Comparison of ENCODE assay signal across 22 cellular contexts in the genomic region with DNA sequence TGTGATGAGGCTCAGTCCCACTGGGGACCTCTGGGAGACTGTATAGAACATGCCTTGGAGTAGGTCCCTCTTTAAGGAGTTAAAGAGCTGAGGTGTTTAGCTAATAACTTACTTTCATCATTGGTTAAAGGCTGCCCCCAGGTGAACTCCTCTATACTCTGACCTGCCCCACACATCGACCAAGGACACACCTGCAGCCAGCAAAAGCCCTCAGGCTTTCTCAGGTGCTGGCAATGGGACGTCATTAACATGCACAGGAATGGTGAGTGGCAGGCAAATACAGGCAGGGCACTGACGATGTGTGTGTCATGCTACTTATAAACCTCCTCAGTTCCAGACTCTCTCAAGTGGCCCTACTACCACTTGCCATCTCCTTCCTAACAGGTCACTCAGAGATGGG.
DNase-seq lines count a peak whose midpoint lies in the region; ATAC-seq and TF ChIP-seq lines count a peak whose summit lies in the region.
"Had no signal": no experiment of that assay in that cellular context is flagged by ENCODE, and none has a peak within 500 bp of the region (broad histone marks: within the 10 kb centered on the region; RNA-seq: fewer than 3 reads in every experiment).

No MANE protein-coding gene starts in this region.

- H3K36me3 Mint-ChIP-seq in GM23338 (ENCODE audit: low read depth) = 0 out of 3 replicates have a peak, but pooled peaks cover under 1% of the 10 kb centered on the region
- H3K36me3 Mint-ChIP-seq in WTC11 = no peaks in the 10 kb centered on the region
- no peaks in the 10 kb centered on the region for H3K36me3 Mint-ChIP-seq in type B pancreatic cell
- no peaks in the 10 kb centered on the region for H3K36me3 Mint-ChIP-seq in CD14-positive monocyte
- H3K36me3 Mint-ChIP-seq: CD8-positive, alpha-beta T cell had no signal

- H4K20me1 ChIP-seq in GM23338 (replicated peaks; ENCODE audit: insufficient read depth) = no peaks in the 10 kb centered on the region

- H3K36me3 ChIP-seq in GM23338 (ENCODE audit: insufficient read depth) (no peaks in the 10 kb centered on the region), lung (ENCODE audit: control insufficient read depth in 2 of 2, insufficient read depth in 2 of 2, low read length in 2 of 2) (no peaks in the 10 kb centered on the region)
- H3K36me3 ChIP-seq: HAP-1, SJSA1 had no signal

- CTCF ChIA-PET in WTC11 (lab: Charles Lee) = no interaction called here

- POLR2A ChIA-PET in WTC11 (lab: Charles Lee) = interaction anchor here (0.6 kb wide), 1 partner anchor 12 kb away, joined by 8 read pairs; no protein-coding TSS in a partner anchor

- H3F3A ChIP-seq in GM23338 (replicated peaks; ENCODE audit: low read depth) = no peaks in the 10 kb centered on the region

- no peak overlapping the region for H3K27ac Mint-ChIP-seq in GM23338
- H3K27ac Mint-ChIP-seq in WTC11 = no peak overlapping the region
- peak overlapping the region; percentile 52 for H3K27ac Mint-ChIP-seq in type B pancreatic cell
- H3K27ac Mint-ChIP-seq in CD14-positive monocyte = no peak overlapping the region
- H3K27ac Mint-ChIP-seq: CD8-positive, alpha-beta T cell had no signal

- no peaks in the 10 kb centered on the region for H3K79me2 ChIP-seq in GM23338 (replicated peaks; ENCODE audit: insufficient read depth)

- H3K4me3 ChIP-seq in GM23338 (no peak overlapping the region), lung (no peak overlapping the region)
- H3K4me3 ChIP-seq: GM12878, HAP-1, SJSA1 had no signal

- H3K4me3 Mint-ChIP-seq in GM23338 (no peak overlapping the region), WTC11 (no peak overlapping the region), type B pancreatic cell (no peak overlapping the region), CD14-positive monocyte (no peak overlapping the region)
- H3K4me3 Mint-ChIP-seq: CD8-positive, alpha-beta T cell had no signal

- DNase-seq in GM23338 (ENCODE audit: low spot score) (peak; percentile 3), WTC11 (ENCODE audit: low spot score) (no peak), lung (ENCODE audit: low spot score) (peak; percentile 56), type B pancreatic cell (ENCODE audit: extremely low spot score, unreplicated experiment) (no peak), COR-L47 (lab: John Stamatoyannopoulos, UW) (no peak), CD14-positive monocyte (ENCODE audit: low spot score) (no peak), NCI-H2171 treated with DMSO at 0.1 percent for 48 hours (lab: John Stamatoyannopoulos, UW) (no peak)
- DNase-seq: ACHN; AML-193; CD8-positive, alpha-beta T cell; DND-41; GDM1; IMR-90; NCI-H1105 treated with DMSO at 0.1 percent for 48 hours; NCI-H187; NCI-H345; NCI-H69; NK-92 treated with Interleukin-12 subunit alpha and Interleukin-12 subunit beta, amount 100 ng/mL, for 24 hours; RPMI8226 had no signal

- no peak overlapping the region for H3K4me2 ChIP-seq in GM23338

- H3K27me3 Mint-ChIP-seq in GM23338 (ENCODE audit: insufficient read depth, low read depth, poor library complexity) = no peaks in the 10 kb centered on the region
- no peaks in the 10 kb centered on the region; the same call in 1 of the 2 replicates for H3K27me3 Mint-ChIP-seq in WTC11 (ENCODE audit: low read depth)
- H3K27me3 Mint-ChIP-seq in type B pancreatic cell = peaks cover 6% of the 10 kb centered on the region
- peaks cover 0 to 2% (median 0%) of the 10 kb centered on the region in 3 donors for H3K27me3 Mint-ChIP-seq in CD14-positive monocyte (ENCODE audit: low read depth in 3 of 3)

- WGBS in lung, 2 donors = 58 to 74% methylated on average over 3 of the region's 3 CpGs

- peaks cover 0 to 3% of the 10 kb centered on the region in 2 donors for H3K9me3 ChIP-seq in lung (ENCODE audit: control insufficient read depth in 2 of 2, insufficient read depth in 1 of 2, low read length in 1 of 2)
- H3K9me3 ChIP-seq: HAP-1, SJSA1 had no signal

- ATAC-seq in GM23338 (no peak), WTC11 (peak; percentile 58), lung (ENCODE audit: insufficient read depth, low FRiP score) (peak; percentile 36)
- ATAC-seq: CD8-positive, alpha-beta T cell; GM12878 had no signal

- H3K4me1 Mint-ChIP-seq in GM23338 (no peaks in the 10 kb centered on the region), WTC11 (no peaks in the 10 kb centered on the region), type B pancreatic cell (ENCODE audit: unreplicated experiment) (no peaks in the 10 kb centered on the region), CD14-positive monocyte (no peaks in the 10 kb centered on the region)

- H2AFZ ChIP-seq in GM23338 = no peak overlapping the region

- TF ChIP-seq CTCF in GM23338 (conservative IDR thresholded peaks at IDR 0.05; ENCODE audit: low read depth in 2 of 2) (peak in 1 of 2 experiments; percentile 16; a peak in 1 of 4 replicates), WTC11 (IDR thresholded peaks at IDR 0.05) (no peak), lung (IDR thresholded peaks at IDR 0.05; ENCODE audit: control extremely low read depth, extremely low read depth) (no peak), type B pancreatic cell (conservative IDR thresholded peaks at IDR 0.05) (no peak), CD14-positive monocyte (IDR thresholded peaks at IDR 0.05) (no peak)

- H3K9me2 ChIP-seq in GM23338 (ENCODE audit: insufficient read depth) = peaks cover 4% of the 10 kb centered on the region; the same call in 1 of the 2 replicates

- H3K27me3 ChIP-seq in GM23338 (ENCODE audit: insufficient read depth) = no peaks in the 10 kb centered on the region
- H3K27me3 ChIP-seq in lung (ENCODE audit: control insufficient read depth, insufficient read depth) = no peaks in the 10 kb centered on the region
- H3K27me3 ChIP-seq: SJSA1 had no signal

- intact Hi-C loops in CD14-positive monocyte (cut with micrococcal nuclease) = no loop called here

- H3K9me3 Mint-ChIP-seq in GM23338 (no peaks in the 10 kb centered on the region), WTC11 (peaks cover 11% of the 10 kb centered on the region), type B pancreatic cell (no peaks in the 10 kb centered on the region), CD14-positive monocyte (peaks cover 0 to 11% (median 2%) of the 10 kb centered on the region in 7 donors)

- H3K4me1 ChIP-seq in GM23338 (ENCODE audit: insufficient read depth) = no peaks in the 10 kb centered on the region
- H3K4me1 ChIP-seq in lung (ENCODE audit: control insufficient read depth in 2 of 2, insufficient read depth in 2 of 2, low read length in 2 of 2) = no peaks in the 10 kb centered on the region
- H3K4me1 ChIP-seq: HAP-1 had no signal

- H3K27ac ChIP-seq in GM23338 (ENCODE audit: low read depth) = no peak overlapping the region
- H3K27ac ChIP-seq in lung (ENCODE audit: low read depth in 1 of 2, low read length in 1 of 2) = no peak overlapping the region
- H3K27ac ChIP-seq: SJSA1 had no signal

TF ChIP-seq in GM23338, 12 proteins besides CTCF, POLR2A, EP300 and RAD21 (continues in another document):
- TF ChIP-seq POLR2AphosphoS5 (IDR thresholded peaks at IDR 0.05; ENCODE audit: low read depth) = no peak
- TF ChIP-seq, protein P1, sequence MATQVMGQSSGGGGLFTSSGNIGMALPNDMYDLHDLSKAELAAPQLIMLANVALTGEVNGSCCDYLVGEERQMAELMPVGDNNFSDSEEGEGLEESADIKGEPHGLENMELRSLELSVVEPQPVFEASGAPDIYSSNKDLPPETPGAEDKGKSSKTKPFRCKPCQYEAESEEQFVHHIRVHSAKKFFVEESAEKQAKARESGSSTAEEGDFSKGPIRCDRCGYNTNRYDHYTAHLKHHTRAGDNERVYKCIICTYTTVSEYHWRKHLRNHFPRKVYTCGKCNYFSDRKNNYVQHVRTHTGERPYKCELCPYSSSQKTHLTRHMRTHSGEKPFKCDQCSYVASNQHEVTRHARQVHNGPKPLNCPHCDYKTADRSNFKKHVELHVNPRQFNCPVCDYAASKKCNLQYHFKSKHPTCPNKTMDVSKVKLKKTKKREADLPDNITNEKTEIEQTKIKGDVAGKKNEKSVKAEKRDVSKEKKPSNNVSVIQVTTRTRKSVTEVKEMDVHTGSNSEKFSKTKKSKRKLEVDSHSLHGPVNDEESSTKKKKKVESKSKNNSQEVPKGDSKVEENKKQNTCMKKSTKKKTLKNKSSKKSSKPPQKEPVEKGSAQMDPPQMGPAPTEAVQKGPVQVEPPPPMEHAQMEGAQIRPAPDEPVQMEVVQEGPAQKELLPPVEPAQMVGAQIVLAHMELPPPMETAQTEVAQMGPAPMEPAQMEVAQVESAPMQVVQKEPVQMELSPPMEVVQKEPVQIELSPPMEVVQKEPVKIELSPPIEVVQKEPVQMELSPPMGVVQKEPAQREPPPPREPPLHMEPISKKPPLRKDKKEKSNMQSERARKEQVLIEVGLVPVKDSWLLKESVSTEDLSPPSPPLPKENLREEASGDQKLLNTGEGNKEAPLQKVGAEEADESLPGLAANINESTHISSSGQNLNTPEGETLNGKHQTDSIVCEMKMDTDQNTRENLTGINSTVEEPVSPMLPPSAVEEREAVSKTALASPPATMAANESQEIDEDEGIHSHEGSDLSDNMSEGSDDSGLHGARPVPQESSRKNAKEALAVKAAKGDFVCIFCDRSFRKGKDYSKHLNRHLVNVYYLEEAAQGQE (IDR thresholded peaks at IDR 0.05; ENCODE audit: unreplicated experiment) = no peak

TF ChIP-seq in WTC11, 78 proteins besides CTCF, POLR2A, EP300 and RAD21 (continues in another document):
- no peak for TF ChIP-seq ETV6 (CRISPR knock-in tag; IDR thresholded peaks at IDR 0.05)
- TF ChIP-seq, protein P2, sequence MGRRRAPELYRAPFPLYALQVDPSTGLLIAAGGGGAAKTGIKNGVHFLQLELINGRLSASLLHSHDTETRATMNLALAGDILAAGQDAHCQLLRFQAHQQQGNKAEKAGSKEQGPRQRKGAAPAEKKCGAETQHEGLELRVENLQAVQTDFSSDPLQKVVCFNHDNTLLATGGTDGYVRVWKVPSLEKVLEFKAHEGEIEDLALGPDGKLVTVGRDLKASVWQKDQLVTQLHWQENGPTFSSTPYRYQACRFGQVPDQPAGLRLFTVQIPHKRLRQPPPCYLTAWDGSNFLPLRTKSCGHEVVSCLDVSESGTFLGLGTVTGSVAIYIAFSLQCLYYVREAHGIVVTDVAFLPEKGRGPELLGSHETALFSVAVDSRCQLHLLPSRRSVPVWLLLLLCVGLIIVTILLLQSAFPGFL (CRISPR knock-in tag; IDR thresholded peaks at IDR 0.05; ENCODE audit: borderline replicate concordance) = no peak

Comparison
In these comparisons a context has a peak if more than half of its experiments do, and no peak if none do; other contexts are left out.
1. DNase-seq: peak in GM23338 (single experiment) and lung (single experiment); none in WTC11 (single experiment), type B pancreatic cell (single experiment), COR-L47 (single experiment), CD14-positive monocyte (single experiment) and NCI-H2171 treated with DMSO at 0.1 percent for 48 hours (single experiment).